1 cellular context compared by ENCODE assay signal in genomic region chr10:95880704-95881103, GRCh38.
TF ChIP-seq lines count a peak whose summit lies in the region.

No MANE protein-coding gene starts in this region.

TF ChIP-seq in GM12878, 131 proteins besides CTCF, POLR2A, EP300 and RAD21 (continued from another document):
- no peak for TF ChIP-seq NR2C2 (IDR thresholded peaks at IDR 0.05; ENCODE audit: borderline replicate concordance, control insufficient read depth, insufficient read length, low read depth)
- TF ChIP-seq CBX5 (IDR thresholded peaks at IDR 0.05; ENCODE audit: low read depth): no peak
- TF ChIP-seq SIN3A (IDR thresholded peaks at IDR 0.05; ENCODE audit: low read depth, low read length): no peak
- TF ChIP-seq, protein P1, sequence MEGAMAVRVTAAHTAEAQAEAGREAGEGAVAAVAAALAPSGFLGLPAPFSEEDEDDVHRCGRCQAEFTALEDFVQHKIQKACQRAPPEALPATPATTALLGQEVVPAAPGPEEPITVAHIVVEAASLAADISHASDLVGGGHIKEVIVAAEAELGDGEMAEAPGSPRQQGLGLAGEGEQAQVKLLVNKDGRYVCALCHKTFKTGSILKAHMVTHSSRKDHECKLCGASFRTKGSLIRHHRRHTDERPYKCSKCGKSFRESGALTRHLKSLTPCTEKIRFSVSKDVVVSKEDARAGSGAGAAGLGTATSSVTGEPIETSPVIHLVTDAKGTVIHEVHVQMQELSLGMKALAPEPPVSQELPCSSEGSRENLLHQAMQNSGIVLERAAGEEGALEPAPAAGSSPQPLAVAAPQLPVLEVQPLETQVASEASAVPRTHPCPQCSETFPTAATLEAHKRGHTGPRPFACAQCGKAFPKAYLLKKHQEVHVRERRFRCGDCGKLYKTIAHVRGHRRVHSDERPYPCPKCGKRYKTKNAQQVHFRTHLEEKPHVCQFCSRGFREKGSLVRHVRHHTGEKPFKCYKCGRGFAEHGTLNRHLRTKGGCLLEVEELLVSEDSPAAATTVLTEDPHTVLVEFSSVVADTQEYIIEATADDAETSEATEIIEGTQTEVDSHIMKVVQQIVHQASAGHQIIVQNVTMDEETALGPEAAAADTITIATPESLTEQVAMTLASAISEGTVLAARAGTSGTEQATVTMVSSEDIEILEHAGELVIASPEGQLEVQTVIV (IDR thresholded peaks at IDR 0.05; ENCODE audit: borderline replicate concordance, partially characterized antibody): no peak
- no peak for TF ChIP-seq CEBPB (IDR thresholded peaks at IDR 0.05; ENCODE audit: borderline replicate concordance in 1 of 2, low read depth in 2 of 2, low read length in 2 of 2)
- no peak for TF ChIP-seq STAT1 (conservative IDR thresholded peaks at IDR 0.05)
- TF ChIP-seq HDAC6 (IDR thresholded peaks at IDR 0.05; ENCODE audit: unreplicated experiment): no peak
- TF ChIP-seq, protein P2, sequence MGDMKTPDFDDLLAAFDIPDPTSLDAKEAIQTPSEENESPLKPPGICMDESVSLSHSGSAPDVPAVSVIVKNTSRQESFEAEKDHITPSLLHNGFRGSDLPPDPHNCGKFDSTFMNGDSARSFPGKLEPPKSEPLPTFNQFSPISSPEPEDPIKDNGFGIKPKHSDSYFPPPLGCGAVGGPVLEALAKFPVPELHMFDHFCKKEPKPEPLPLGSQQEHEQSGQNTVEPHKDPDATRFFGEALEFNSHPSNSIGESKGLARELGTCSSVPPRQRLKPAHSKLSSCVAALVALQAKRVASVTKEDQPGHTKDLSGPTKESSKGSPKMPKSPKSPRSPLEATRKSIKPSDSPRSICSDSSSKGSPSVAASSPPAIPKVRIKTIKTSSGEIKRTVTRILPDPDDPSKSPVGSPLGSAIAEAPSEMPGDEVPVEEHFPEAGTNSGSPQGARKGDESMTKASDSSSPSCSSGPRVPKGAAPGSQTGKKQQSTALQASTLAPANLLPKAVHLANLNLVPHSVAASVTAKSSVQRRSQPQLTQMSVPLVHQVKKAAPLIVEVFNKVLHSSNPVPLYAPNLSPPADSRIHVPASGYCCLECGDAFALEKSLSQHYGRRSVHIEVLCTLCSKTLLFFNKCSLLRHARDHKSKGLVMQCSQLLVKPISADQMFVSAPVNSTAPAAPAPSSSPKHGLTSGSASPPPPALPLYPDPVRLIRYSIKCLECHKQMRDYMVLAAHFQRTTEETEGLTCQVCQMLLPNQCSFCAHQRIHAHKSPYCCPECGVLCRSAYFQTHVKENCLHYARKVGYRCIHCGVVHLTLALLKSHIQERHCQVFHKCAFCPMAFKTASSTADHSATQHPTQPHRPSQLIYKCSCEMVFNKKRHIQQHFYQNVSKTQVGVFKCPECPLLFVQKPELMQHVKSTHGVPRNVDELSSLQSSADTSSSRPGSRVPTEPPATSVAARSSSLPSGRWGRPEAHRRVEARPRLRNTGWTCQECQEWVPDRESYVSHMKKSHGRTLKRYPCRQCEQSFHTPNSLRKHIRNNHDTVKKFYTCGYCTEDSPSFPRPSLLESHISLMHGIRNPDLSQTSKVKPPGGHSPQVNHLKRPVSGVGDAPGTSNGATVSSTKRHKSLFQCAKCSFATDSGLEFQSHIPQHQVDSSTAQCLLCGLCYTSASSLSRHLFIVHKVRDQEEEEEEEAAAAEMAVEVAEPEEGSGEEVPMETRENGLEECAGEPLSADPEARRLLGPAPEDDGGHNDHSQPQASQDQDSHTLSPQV (IDR thresholded peaks at IDR 0.05): no peak
- no peak for TF ChIP-seq RBBP5 (conservative IDR thresholded peaks at IDR 0.05)
- no peak for TF ChIP-seq CHD2 (IDR thresholded peaks at IDR 0.05; ENCODE audit: borderline replicate concordance, low read depth, low read length)
- TF ChIP-seq RFX5 (IDR thresholded peaks at IDR 0.05; ENCODE audit: low read depth, low read length): no peak
- TF ChIP-seq TCF7 (IDR thresholded peaks at IDR 0.05; ENCODE audit: borderline replicate concordance): no peak
- TF ChIP-seq POLR2AphosphoS5 (IDR thresholded peaks at IDR 0.05; ENCODE audit: low read length): 0 out of 2 replicates have a peak, but pooled peaks have one; percentile 42
- TF ChIP-seq, protein P3, sequence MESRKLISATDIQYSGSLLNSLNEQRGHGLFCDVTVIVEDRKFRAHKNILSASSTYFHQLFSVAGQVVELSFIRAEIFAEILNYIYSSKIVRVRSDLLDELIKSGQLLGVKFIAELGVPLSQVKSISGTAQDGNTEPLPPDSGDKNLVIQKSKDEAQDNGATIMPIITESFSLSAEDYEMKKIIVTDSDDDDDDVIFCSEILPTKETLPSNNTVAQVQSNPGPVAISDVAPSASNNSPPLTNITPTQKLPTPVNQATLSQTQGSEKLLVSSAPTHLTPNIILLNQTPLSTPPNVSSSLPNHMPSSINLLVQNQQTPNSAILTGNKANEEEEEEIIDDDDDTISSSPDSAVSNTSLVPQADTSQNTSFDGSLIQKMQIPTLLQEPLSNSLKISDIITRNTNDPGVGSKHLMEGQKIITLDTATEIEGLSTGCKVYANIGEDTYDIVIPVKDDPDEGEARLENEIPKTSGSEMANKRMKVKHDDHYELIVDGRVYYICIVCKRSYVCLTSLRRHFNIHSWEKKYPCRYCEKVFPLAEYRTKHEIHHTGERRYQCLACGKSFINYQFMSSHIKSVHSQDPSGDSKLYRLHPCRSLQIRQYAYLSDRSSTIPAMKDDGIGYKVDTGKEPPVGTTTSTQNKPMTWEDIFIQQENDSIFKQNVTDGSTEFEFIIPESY (IDR thresholded peaks at IDR 0.05): no peak
- no peak for TF ChIP-seq MYC (IDR thresholded peaks at IDR 0.05; ENCODE audit: insufficient read depth, insufficient read length, insufficient replicate concordance, low read length, severe bottlenecking)
- TF ChIP-seq, protein P4, sequence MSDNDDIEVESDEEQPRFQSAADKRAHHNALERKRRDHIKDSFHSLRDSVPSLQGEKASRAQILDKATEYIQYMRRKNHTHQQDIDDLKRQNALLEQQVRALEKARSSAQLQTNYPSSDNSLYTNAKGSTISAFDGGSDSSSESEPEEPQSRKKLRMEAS (IDR thresholded peaks at IDR 0.05; ENCODE audit: low read depth, low read length): no peak
- TF ChIP-seq ZNF24 (IDR thresholded peaks at IDR 0.05): no peak
- TF ChIP-seq ZNF217 (IDR thresholded peaks at IDR 0.05): no peak
- TF ChIP-seq BCL3 (IDR thresholded peaks at IDR 0.05; ENCODE audit: borderline replicate concordance, insufficient read depth, low read depth, low read length, poor library complexity, severe bottlenecking): peak; percentile 9
- no peak for TF ChIP-seq PRDM15 (CRISPR knock-in tag; IDR thresholded peaks at IDR 0.05)
- no peak for TF ChIP-seq E2F8 (IDR thresholded peaks at IDR 0.05; ENCODE audit: low read depth, partially characterized antibody)
- no peak for TF ChIP-seq ZNF687 (IDR thresholded peaks at IDR 0.05)
- no peak for TF ChIP-seq SREBF1 (IDR thresholded peaks at IDR 0.05; ENCODE audit: low read length)
- TF ChIP-seq DPF2 (IDR thresholded peaks at IDR 0.05): no peak
- TF ChIP-seq RUNX3 (IDR thresholded peaks at IDR 0.05; ENCODE audit: low read length): peak; percentile 56
- TF ChIP-seq FOXK2 (IDR thresholded peaks at IDR 0.05): no peak
- TF ChIP-seq, protein P5, sequence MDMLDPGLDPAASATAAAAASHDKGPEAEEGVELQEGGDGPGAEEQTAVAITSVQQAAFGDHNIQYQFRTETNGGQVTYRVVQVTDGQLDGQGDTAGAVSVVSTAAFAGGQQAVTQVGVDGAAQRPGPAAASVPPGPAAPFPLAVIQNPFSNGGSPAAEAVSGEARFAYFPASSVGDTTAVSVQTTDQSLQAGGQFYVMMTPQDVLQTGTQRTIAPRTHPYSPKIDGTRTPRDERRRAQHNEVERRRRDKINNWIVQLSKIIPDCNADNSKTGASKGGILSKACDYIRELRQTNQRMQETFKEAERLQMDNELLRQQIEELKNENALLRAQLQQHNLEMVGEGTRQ (IDR thresholded peaks at IDR 0.05; ENCODE audit: borderline replicate concordance, low read depth, low read length): no peak
- no peak for TF ChIP-seq NKRF (conservative IDR thresholded peaks at IDR 0.05)
- TF ChIP-seq PML (IDR thresholded peaks at IDR 0.05; ENCODE audit: low read length): peak; percentile 41; the same call in 1 of the 2 replicates
- no peak for TF ChIP-seq HDGF (IDR thresholded peaks at IDR 0.05)
TF ChIP-seq in GM12878: peak in this region for 16.
